Comparison of ENCODE assay signal across 27 cellular contexts in genomic region chr10:35934637-35934995, GRCh38.
DNase-seq lines count a peak whose midpoint lies in the region; ATAC-seq lines count a peak whose summit lies in the region.
"Had no signal": no experiment of that assay in that cellular context is flagged by ENCODE, and none has a peak within 500 bp of the region (broad histone marks: within the 10 kb centered on the region; RNA-seq: fewer than 3 reads in every experiment).

No MANE protein-coding gene starts in this region.

- peak; percentile 95 for DNase-seq in DMS 273 (lab: John Stamatoyannopoulos, UW; ENCODE audit: unreplicated experiment)
- peak; percentile 84 for DNase-seq in NCI-H1694 treated with DMSO at 0.1 percent for 48 hours (lab: John Stamatoyannopoulos, UW)
- DNase-seq in NCI-H69 (lab: John Stamatoyannopoulos, UW): peak; percentile 89
- peak; percentile 32 for DNase-seq in left kidney (ENCODE audit: low read depth, low spot score)
- no peak for DNase-seq in 8988T
- DNase-seq in substantia nigra (lab: John Stamatoyannopoulos, UW): no peak
- DNase-seq in activated effector memory CD4-positive, alpha-beta T cell treated with Interleukin-2 at 50 U/mL for 16 hours: no peak
- DNase-seq: activated CD4-positive, alpha-beta T cell treated with anti-CD3 and anti-CD28 coated beads for 1 hour; activated gamma-delta T cell treated with Interleukin-2 at 50 U/mL for 16 hours; activated naive CD8-positive, alpha-beta T cell treated with anti-CD3 and anti-CD28 coated beads, Interleukin-2, amount 50 U/mL, for 24 hours; activated T-cell treated with anti-CD3 and anti-CD28 coated beads, Interleukin-2, amount 50 U/mL, for 1 hour; BE2C; brain microvascular endothelial cell; DND-41; effector CD4-positive, alpha-beta T cell; immature natural killer cell; Kasumi-1; left lung; mesendoderm; naive thymus-derived CD4-positive, alpha-beta T cell; Peyer's patch; spleen; stimulated activated CD4-positive, alpha-beta T cell treated with anti-CD3 and anti-CD28 coated beads, Interleukin-2, amount 100 ng/mL, for 48 hours had no signal

- H3K27ac ChIP-seq in substantia nigra (ENCODE audit: low read depth, low read length, poor library complexity, severe bottlenecking): no peak overlapping the region
- H3K27ac ChIP-seq: brain microvascular endothelial cell, HL-60, left lung, Peyer's patch, SJSA1, spleen had no signal

- ATAC-seq in HG03521 (IDR thresholded peaks at IDR 0.05; ENCODE audit: unreplicated experiment): no peak
- ATAC-seq: activated naive CD8-positive, alpha-beta T cell treated with anti-CD3 and anti-CD28 coated beads, Interleukin-2, amount 50 U/mL, for 24 hours; left lung; naive thymus-derived CD4-positive, alpha-beta T cell; stimulated activated effector memory CD8-positive, alpha-beta T cell treated with anti-CD3 and anti-CD28 coated beads, Interleukin-12 subunit alpha, Interleukin-12 subunit beta, amount 100 ng/mL, for 72 hours had no signal

Comparison
In these comparisons a context has a peak if more than half of its experiments do, and no peak if none do; other contexts are left out.
1. DNase-seq: peak in DMS 273 (single experiment), NCI-H1694 treated with DMSO at 0.1 percent for 48 hours (single experiment), NCI-H69 (single experiment) and left kidney (single experiment); none in 8988T (single experiment), substantia nigra (0 of 49) and activated effector memory CD4-positive, alpha-beta T cell treated with Interleukin-2 at 50 U/mL for 16 hours (single experiment).